ENCODE assay signal across 10 cellular contexts in genomic region chr11:108620958-108621772, GRCh38. TPM values are rescaled to one million over a fixed set of nuclear protein-coding genes. Genes with fewer than 3 reads are reported as not detected.
DNase-seq lines count a peak whose midpoint lies in the region; ATAC-seq, FAIRE-seq and TF ChIP-seq lines count a peak whose summit lies in the region.
"Had no signal": no experiment of that assay in that cellular context is flagged by ENCODE, and none has a peak within 500 bp of the region (broad histone marks: within the 10 kb centered on the region; RNA-seq: fewer than 3 reads in every experiment).

No MANE protein-coding gene starts in this region.

- POLR2A ChIA-PET in A549 (lab: Yijun Ruan, JAX) = no interaction called here
- POLR2A ChIA-PET in PC-3 (lab: Charles Lee; ENCODE audit: unreplicated experiment) = no interaction called here

- ATAC-seq in A549 = peak in 1 of 2 experiments; percentile 25; a peak in 2 of 6 replicates
- ATAC-seq in GM19035 (IDR thresholded peaks at IDR 0.05; ENCODE audit: unreplicated experiment) = peak; percentile 84
- peak; percentile 89 for ATAC-seq in HG02885 (IDR thresholded peaks at IDR 0.05; ENCODE audit: poor library complexity, unreplicated experiment)
- peak; percentile 61 for ATAC-seq in PC-3
- ATAC-seq in gastroesophageal sphincter = no peak

- TF ChIP-seq EP300 in A549 (IDR thresholded peaks at IDR 0.05) (no peak), gastroesophageal sphincter (IDR thresholded peaks at IDR 0.05) (no peak)

- intact Hi-C loops in PC-3 (cut with micrococcal nuclease) = loop anchor here (1.0 kb wide), 1 partner anchor 28 kb away; the partner anchor contains the start of gene EXPH5

- H3F3A ChIP-seq in PC-3 (ENCODE audit: low read length, unreplicated experiment) = peaks cover 4% of the 10 kb centered on the region

- DNase-seq in A549 (ENCODE audit: low read depth in 1 of 2, low spot score in 1 of 2) (peak in 1 of 2 experiments; percentile 27), PC-3 (peak; percentile 95), NCI-H2227 (lab: John Stamatoyannopoulos, UW; ENCODE audit: unreplicated experiment) (no peak), chondrocyte (ENCODE audit: low spot score) (no peak), dermis blood vessel endothelial cell (no peak)
- DNase-seq: NCI-H1105, substantia nigra had no signal

- no peaks in the 10 kb centered on the region for H3K36me3 ChIP-seq in PC-3 (ENCODE audit: low read depth, low read length)
- no peaks in the 10 kb centered on the region for H3K36me3 ChIP-seq in gastroesophageal sphincter

- FAIRE-seq in A549 (lab: Jason Lieb, UNC) = no peak

- no peaks in the 10 kb centered on the region for H3K9me3 Mint-ChIP-seq in chondrocyte (ENCODE audit: low read depth)

- H3K27ac ChIP-seq in A549 = 0 out of 6 replicates have a peak overlapping the region, but pooled peaks of 1 of the 2 experiments have one; percentile 31
- peak overlapping the region; percentile 88 for H3K27ac ChIP-seq in PC-3 (ENCODE audit: low read length)
- H3K27ac ChIP-seq in gastroesophageal sphincter = no peak overlapping the region

- no peak overlapping the region; the same call in 1 of the 2 replicates for H2AFZ ChIP-seq in PC-3 (ENCODE audit: low read length)

- H3K27ac Mint-ChIP-seq in chondrocyte (ENCODE audit: unreplicated experiment) = no peak overlapping the region

- no peak for TF ChIP-seq RAD21 in A549 (conservative IDR thresholded peaks at IDR 0.05 in 1 of 2, IDR thresholded peaks at IDR 0.05 in 1 of 2)

- peak overlapping the region; percentile 34; the same call in 2 of the 3 replicates for H3K4me2 ChIP-seq in A549
- H3K4me2 ChIP-seq in PC-3 (ENCODE audit: low read length) = peak overlapping the region; percentile 72

- WGBS in A549 (ENCODE audit: missing lambda C conversion rate) = 91% methylated on average over 2 of the region's 2 CpGs
- 88 to 100% methylated on average over 1 to 2 of the region's 2 CpGs for WGBS in gastroesophageal sphincter (ENCODE audit: low coverage in 1 of 2), 2 donors

- peaks cover 8% of the 10 kb centered on the region; the same call in 1 of the 3 replicates for H3K9me3 ChIP-seq in A549
- no peaks in the 10 kb centered on the region for H3K9me3 ChIP-seq in PC-3 (ENCODE audit: low read length)
- H3K9me3 ChIP-seq in gastroesophageal sphincter = no peaks in the 10 kb centered on the region

- BruUV-seq in PC-3 (replicated peaks; lab: Mats Ljungman, UMichigan) = TSS peak; percentile 45

- H3K36me3 Mint-ChIP-seq in chondrocyte (ENCODE audit: low read depth) = peaks cover 1% of the 10 kb centered on the region

- H3K79me2 ChIP-seq in PC-3 (ENCODE audit: low read length) = no peaks in the 10 kb centered on the region

- H3K4me1 ChIP-seq in A549 (peaks cover 41% of the 10 kb centered on the region), PC-3 (ENCODE audit: insufficient read depth, low read length) (peaks cover 60% of the 10 kb centered on the region), gastroesophageal sphincter (no peaks in the 10 kb centered on the region)

- TF ChIP-seq POLR2A in A549 (IDR thresholded peaks at IDR 0.05; ENCODE audit: low read length) (no peak), gastroesophageal sphincter (IDR thresholded peaks at IDR 0.05) (no peak)

- CTCF ChIA-PET in A549 (lab: Yijun Ruan, JAX) = interaction anchor here (1.0 kb wide), 1 partner anchor 9 kb away, joined by 3 read pairs; no protein-coding TSS in a partner anchor
- CTCF ChIA-PET in PC-3 (lab: Charles Lee) = no interaction called here

- H3K4me3 ChIP-seq in A549 = no peak overlapping the region
- peak overlapping the region; percentile 31; the same call in 1 of the 2 replicates for H3K4me3 ChIP-seq in PC-3 (ENCODE audit: low read length)
- no peak overlapping the region for H3K4me3 ChIP-seq in gastroesophageal sphincter

- H3K4me3 Mint-ChIP-seq in chondrocyte (ENCODE audit: unreplicated experiment) = no peak overlapping the region

- peaks cover 6% of the 10 kb centered on the region for H3K27me3 Mint-ChIP-seq in chondrocyte (ENCODE audit: low read depth)

- H3K9me2 ChIP-seq in PC-3 (replicated peaks; ENCODE audit: low read length) = no peaks in the 10 kb centered on the region

- no peak for TF ChIP-seq CTCF in A549 (IDR thresholded peaks at IDR 0.05)
- no peak for TF ChIP-seq CTCF in PC-3 (conservative IDR thresholded peaks at IDR 0.05; ENCODE audit: low read depth, low read length)
- no peak for TF ChIP-seq CTCF in gastroesophageal sphincter (IDR thresholded peaks at IDR 0.05)
- no peak for TF ChIP-seq CTCF in chondrocyte (IDR thresholded peaks at IDR 0.05)

- H3K27me3 ChIP-seq in PC-3 (ENCODE audit: low read length) = no peaks in the 10 kb centered on the region
- H3K27me3 ChIP-seq in gastroesophageal sphincter = no peaks in the 10 kb centered on the region

- no peaks in the 10 kb centered on the region for H4K20me1 ChIP-seq in PC-3 (ENCODE audit: low read length)

- H3K4me1 Mint-ChIP-seq in chondrocyte (ENCODE audit: low read depth) = no peaks in the 10 kb centered on the region

- H3K9ac ChIP-seq in PC-3 (ENCODE audit: low read length) = peak overlapping the region; percentile 55

TF ChIP-seq in A549, 52 proteins besides CTCF, POLR2A, EP300 and RAD21:
- no peak for TF ChIP-seq NPAS2 (CRISPR knock-in tag; IDR thresholded peaks at IDR 0.05; ENCODE audit: borderline replicate concordance)
- peak in 1 of 2 experiments; percentile 22; a peak in 1 of 4 replicates for TF ChIP-seq CEBPB (IDR thresholded peaks at IDR 0.05)
- TF ChIP-seq FOSL2 (IDR thresholded peaks at IDR 0.05) = peak; percentile 48; the same call in 1 of the 2 replicates
- TF ChIP-seq FOSL2 (CRISPR knock-in tag; IDR thresholded peaks at IDR 0.05) = peak; percentile 78
- peak; percentile 72; the same call in 1 of the 2 replicates for TF ChIP-seq GATA3 (IDR thresholded peaks at IDR 0.05; ENCODE audit: borderline replicate concordance)
- TF ChIP-seq JUNB (IDR thresholded peaks at IDR 0.05) = peak; percentile 44; the same call in 1 of the 2 replicates
- no peak for TF ChIP-seq JUN (IDR thresholded peaks at IDR 0.05)
- no peak for TF ChIP-seq MAX (IDR thresholded peaks at IDR 0.05)
- no peak for TF ChIP-seq MAFK (IDR thresholded peaks at IDR 0.05; ENCODE audit: partially characterized antibody)
TF ChIP-seq in A549: peak in this region for 4.

RNA-seq across cellular contexts. Expression of gene EXPH5, which starts 27.6 kb away (rescaled TPM):
- polyA plus RNA-seq in A549 (2011; rRNA removed) (0.37 and 0.41 TPM in 2 replicates), A549 (2017; fragmentation: RNase III; extraction: RNeasy Plus Mini Kit Qiagen cat#74134 plus additional on column Dnase treatment) (0.01 to 0.03 TPM (median 0.01 TPM) in 3 replicates)
- 0.01 TPM in 2 replicates for polyA plus RNA-seq in A549 (2012; cell fraction: cytosol; rRNA removed)
- polyA plus RNA-seq in A549 (2012; cell fraction: nucleus; rRNA removed) = 0.01 and 0.04 TPM in 2 replicates
- polyA minus RNA-seq in A549 (2011; rRNA and poly(A)+ RNA removed) = 1.1 and 1.4 TPM in 2 replicates
- total RNA-seq in PC-3 (2014; rRNA removed) (13.5 and 14.1 TPM in 2 replicates), gastroesophageal sphincter (1 to 10 TPM; 1.1 to 4.8 (median 4.0) TPM), chondrocyte (0.75 to 1.5 TPM (median 1.1 TPM) in 3 replicates), dermis blood vessel endothelial cell (under 0.01 and 0.09 TPM in 2 replicates)

RNA-seq across cellular contexts. Expression of gene DDX10, which starts 43.7 kb away (rescaled TPM):
- polyA plus RNA-seq in A549 (2011; rRNA removed) (188 and 189 TPM in 2 replicates), A549 (2017; fragmentation: RNase III; extraction: RNeasy Plus Mini Kit Qiagen cat#74134 plus additional on column Dnase treatment) (46.0 to 56.2 TPM (median 46.9 TPM) in 3 replicates)
- 45.2 and 54.7 TPM in 2 replicates for polyA plus RNA-seq in A549 (2012; cell fraction: cytosol; rRNA removed)
- polyA plus RNA-seq in A549 (2012; cell fraction: nucleus; rRNA removed) = 39.2 and 71.2 TPM in 2 replicates
- polyA minus RNA-seq in A549 (2011; rRNA and poly(A)+ RNA removed) = 54.8 and 67.1 TPM in 2 replicates
- total RNA-seq in PC-3 (2014; rRNA removed) (55.2 and 73.0 TPM in 2 replicates), gastroesophageal sphincter (10 to 100 TPM; 16.3 to 44.8 (median 22.5) TPM), chondrocyte (18.9 to 33.3 TPM (median 25.3 TPM) in 3 replicates), dermis blood vessel endothelial cell (36.9 and 64.0 TPM in 2 replicates)
